32 cellular contexts compared by ENCODE assay signal in the genomic region with DNA sequence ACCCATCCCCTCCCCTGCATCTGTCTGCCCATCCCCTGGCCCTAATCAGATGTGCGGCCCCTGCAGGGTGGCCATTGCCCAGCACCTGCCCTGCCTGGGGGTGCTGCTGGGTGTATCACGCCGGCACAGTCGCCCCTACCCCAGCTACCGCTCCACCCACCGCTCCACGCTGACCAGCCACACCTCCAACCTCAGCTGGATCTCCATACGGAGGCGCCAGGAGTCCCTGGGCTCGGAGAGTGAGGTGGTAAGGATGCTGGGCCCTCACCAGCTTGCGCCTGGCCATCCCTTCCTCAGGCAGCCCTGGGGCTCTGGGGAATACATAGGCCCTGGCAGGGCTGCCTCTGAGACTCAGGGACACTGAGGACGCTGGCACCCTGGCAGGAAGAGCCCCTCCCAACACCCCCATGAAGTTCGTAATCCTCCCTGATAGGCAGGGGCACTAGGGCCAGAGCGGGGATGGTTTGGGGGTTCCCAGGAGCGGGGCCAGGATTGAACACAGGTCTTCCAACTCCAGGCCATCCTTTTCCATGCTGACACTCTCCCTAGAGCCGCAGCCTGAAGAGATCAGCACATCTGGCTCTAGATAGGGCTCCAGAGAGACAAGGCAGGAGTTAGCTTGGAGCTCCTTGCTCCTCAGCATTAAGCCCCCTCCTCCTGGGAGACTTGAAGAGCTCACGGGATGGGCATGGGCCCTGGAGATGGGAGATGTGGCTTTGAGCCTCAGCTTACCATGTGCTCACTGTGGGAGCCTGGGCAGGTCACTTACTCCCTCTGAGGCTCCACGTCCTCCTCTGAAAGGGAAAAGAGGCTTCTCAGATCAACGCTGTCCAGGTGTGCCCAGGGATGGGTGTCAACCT. TPM values are rescaled to one million over a fixed set of nuclear protein-coding genes. Genes with fewer than 3 reads are reported as not detected.
DNase-seq lines count a peak whose midpoint lies in the region; ATAC-seq and TF ChIP-seq lines count a peak whose summit lies in the region.
"Had no signal": no experiment of that assay in that cellular context is flagged by ENCODE, and none has a peak within 500 bp of the region (broad histone marks: within the 10 kb centered on the region; RNA-seq: fewer than 3 reads in every experiment).

No MANE protein-coding gene starts in this region.

- no peaks in the 10 kb centered on the region for H4K20me1 ChIP-seq in neural progenitor cell (ENCODE audit: low read depth)

- DNase-seq in stimulated activated naive CD8-positive, alpha-beta T cell treated with anti-CD3 and anti-CD28 coated beads, Interleukin-15, amount 100 ng/mL, for 72 hours = no peak
- DNase-seq in stimulated activated naive CD8-positive, alpha-beta T cell treated with anti-CD3 and anti-CD28 coated beads, Interleukin-15, Interleukin-2, amounts not matched to agents 100 U/mL and 50 U/mL, for 24 hours = no peak
- DNase-seq in heart left ventricle (peak in 4 of 5 donors; percentile 20 to 46 (median 26)), neural progenitor cell (ENCODE audit: low spot score) (no peak), pons (ENCODE audit: low spot score) (no peak)
- no peak for DNase-seq in NK-92 treated with Interleukin-12 subunit alpha and Interleukin-12 subunit beta, amount 100 ng/mL, for 24 hours (lab: John Stamatoyannopoulos, UW)
- DNase-seq: activated CD4-positive, alpha-beta T cell treated with anti-CD3 and anti-CD28 coated beads for 4 hours; activated CD8-positive, alpha-beta T cell treated with anti-CD3 and anti-CD28 coated beads, Interleukin-2, amount 10 ng/mL, durations not matched to agents 7 days and 5 days; activated naive CD4-positive, alpha-beta T cell treated with anti-CD3 and anti-CD28 coated beads, Interleukin-2, amount 10 ng/mL, durations not matched to agents 7 days and 5 days; cerebellar nuclear complex; DMS79 treated with DMSO at 0.1 percent for 48 hours; GDM1; hippocampal formation; KG1; NCI-H1092 treated with DMSO at 0.1 percent for 48 hours; NCI-H1930; NCI-H2227 treated with DMSO at 0.1 percent for 48 hours; NCI-H526 treated with DMSO at 0.1 percent for 48 hours; stimulated activated naive CD4-positive, alpha-beta T cell treated with Interleukin-2 at 50 U/mL for 16 hours; T1000; WERI-Rb-1 had no signal

- no peaks in the 10 kb centered on the region for H3K4me1 Mint-ChIP-seq in stimulated activated naive CD8-positive, alpha-beta T cell treated with anti-CD3 and anti-CD28 coated beads, Interleukin-15, amount 100 ng/mL, for 72 hours
- H3K4me1 Mint-ChIP-seq in neural progenitor cell = peaks cover 24% of the 10 kb centered on the region
- H3K4me1 Mint-ChIP-seq: activated naive CD4-positive, alpha-beta T cell treated with anti-CD3 and anti-CD28 coated beads, Interleukin-2, amount 10 ng/mL, durations not matched to agents 7 days and 5 days; activated T-helper 17 cell treated with anti-CD3 and anti-CD28 coated beads, Interleukin-2, amount 50 U/mL, for 72 hours; CD14-positive monocyte; memory B cell had no signal

- H3K9me3 ChIP-seq in heart left ventricle = no peaks in the 10 kb centered on the region
- no peaks in the 10 kb centered on the region for H3K9me3 ChIP-seq in neural progenitor cell (ENCODE audit: low read depth)
- H3K9me3 ChIP-seq: adrenal gland, body of pancreas, thoracic aorta had no signal

- H3K27me3 ChIP-seq in heart left ventricle = no peaks in the 10 kb centered on the region
- H3K27me3 ChIP-seq in neural progenitor cell = no peaks in the 10 kb centered on the region
- H3K27me3 ChIP-seq: adrenal gland, body of pancreas had no signal

- no peaks in the 10 kb centered on the region for H3F3A ChIP-seq in neural progenitor cell (ENCODE audit: low read depth)

- 70 to 81% (median 75%) methylated on average over 14 to 19 of the region's 19 CpGs for WGBS in heart left ventricle, 4 donors

- no peak overlapping the region for H3K9ac ChIP-seq in neural progenitor cell

- no peak overlapping the region for H3K4me3 ChIP-seq in heart left ventricle
- no peak overlapping the region for H3K4me3 ChIP-seq in neural progenitor cell
- H3K4me3 ChIP-seq: adrenal gland, body of pancreas, thoracic aorta had no signal

- H3K27ac ChIP-seq in heart left ventricle = peak overlapping the region; percentile 20 to 100 (median 94)
- H3K27ac ChIP-seq in neural progenitor cell = no peak overlapping the region
- H3K27ac ChIP-seq: adrenal gland, body of pancreas, thoracic aorta, WERI-Rb-1 had no signal

- no peak overlapping the region for H3K27ac Mint-ChIP-seq in stimulated activated naive CD8-positive, alpha-beta T cell treated with anti-CD3 and anti-CD28 coated beads, Interleukin-15, amount 100 ng/mL, for 72 hours
- peak overlapping the region; percentile 15 for H3K27ac Mint-ChIP-seq in neural progenitor cell
- H3K27ac Mint-ChIP-seq: activated CD8-positive, alpha-beta T cell treated with anti-CD3 and anti-CD28 coated beads, Interleukin-2, amount 10 ng/mL, durations not matched to agents 7 days and 5 days; activated naive CD4-positive, alpha-beta T cell treated with anti-CD3 and anti-CD28 coated beads, Interleukin-2, amount 10 ng/mL, durations not matched to agents 7 days and 5 days; activated T-helper 17 cell treated with anti-CD3 and anti-CD28 coated beads, Interleukin-2, amount 50 U/mL, for 72 hours; CD14-positive monocyte; memory B cell; progenitor cell of endocrine pancreas had no signal

- no peaks in the 10 kb centered on the region for H3K27me3 Mint-ChIP-seq in stimulated activated naive CD8-positive, alpha-beta T cell treated with anti-CD3 and anti-CD28 coated beads, Interleukin-15, amount 100 ng/mL, for 72 hours
- peaks cover 9% of the 10 kb centered on the region for H3K27me3 Mint-ChIP-seq in neural progenitor cell (ENCODE audit: insufficient read depth, low read depth)
- H3K27me3 Mint-ChIP-seq: activated naive CD4-positive, alpha-beta T cell treated with anti-CD3 and anti-CD28 coated beads, Interleukin-2, amount 10 ng/mL, durations not matched to agents 7 days and 5 days; activated T-helper 17 cell treated with anti-CD3 and anti-CD28 coated beads, Interleukin-2, amount 50 U/mL, for 72 hours had no signal

- H3K36me3 ChIP-seq in heart left ventricle = no peaks in the 10 kb centered on the region
- no peaks in the 10 kb centered on the region for H3K36me3 ChIP-seq in neural progenitor cell
- H3K36me3 ChIP-seq: adrenal gland, thoracic aorta, WERI-Rb-1 had no signal

- no peaks in the 10 kb centered on the region for H3K36me3 Mint-ChIP-seq in neural progenitor cell
- H3K36me3 Mint-ChIP-seq: activated naive CD4-positive, alpha-beta T cell treated with anti-CD3 and anti-CD28 coated beads, Interleukin-2, amount 10 ng/mL, durations not matched to agents 7 days and 5 days; CD14-positive monocyte; memory B cell had no signal

- H3K4me3 Mint-ChIP-seq in stimulated activated naive CD8-positive, alpha-beta T cell treated with anti-CD3 and anti-CD28 coated beads, Interleukin-15, amount 100 ng/mL, for 72 hours = no peak overlapping the region
- no peak overlapping the region for H3K4me3 Mint-ChIP-seq in neural progenitor cell
- H3K4me3 Mint-ChIP-seq: activated CD8-positive, alpha-beta T cell treated with anti-CD3 and anti-CD28 coated beads, Interleukin-2, amount 10 ng/mL, durations not matched to agents 7 days and 5 days; activated naive CD4-positive, alpha-beta T cell treated with anti-CD3 and anti-CD28 coated beads, Interleukin-2, amount 10 ng/mL, durations not matched to agents 7 days and 5 days; activated T-helper 17 cell treated with anti-CD3 and anti-CD28 coated beads, Interleukin-2, amount 50 U/mL, for 72 hours; CD14-positive monocyte; memory B cell had no signal

- intact Hi-C loops in heart left ventricle (cut with DNase I) = no loop called here

- TF ChIP-seq CTCF in heart left ventricle (IDR thresholded peaks at IDR 0.05) (no peak), neural progenitor cell (IDR thresholded peaks at IDR 0.05) (no peak)

- no peak for TF ChIP-seq POLR2A in heart left ventricle (IDR thresholded peaks at IDR 0.05)

- no peak overlapping the region for H3K4me2 ChIP-seq in neural progenitor cell

- peak; percentile 24 for ATAC-seq in stimulated activated naive CD8-positive, alpha-beta T cell treated with anti-CD3 and anti-CD28 coated beads, Interleukin-15, amount 100 ng/mL, for 72 hours
- no peak for ATAC-seq in stimulated activated naive CD8-positive, alpha-beta T cell treated with anti-CD3 and anti-CD28 coated beads, Interleukin-15, Interleukin-2, amounts not matched to agents 100 U/mL and 50 U/mL, for 24 hours
- ATAC-seq in heart left ventricle (no peak), HG03520 (IDR thresholded peaks at IDR 0.05; ENCODE audit: unreplicated experiment) (no peak), HG03354 (IDR thresholded peaks at IDR 0.05; ENCODE audit: poor library complexity, severe bottlenecking, unreplicated experiment) (no peak)
- ATAC-seq: activated CD8-positive, alpha-beta T cell treated with anti-CD3 and anti-CD28 coated beads, Interleukin-2, amount 10 ng/mL, durations not matched to agents 7 days and 5 days; activated T-helper 17 cell treated with anti-CD3 and anti-CD28 coated beads, Interleukin-2, amount 50 U/mL, for 72 hours had no signal

- no peaks in the 10 kb centered on the region for H3K9me3 Mint-ChIP-seq in stimulated activated naive CD8-positive, alpha-beta T cell treated with anti-CD3 and anti-CD28 coated beads, Interleukin-15, amount 100 ng/mL, for 72 hours
- no peaks in the 10 kb centered on the region for H3K9me3 Mint-ChIP-seq in neural progenitor cell
- H3K9me3 Mint-ChIP-seq: activated naive CD4-positive, alpha-beta T cell treated with anti-CD3 and anti-CD28 coated beads, Interleukin-2, amount 10 ng/mL, durations not matched to agents 7 days and 5 days; activated T-helper 17 cell treated with anti-CD3 and anti-CD28 coated beads, Interleukin-2, amount 50 U/mL, for 72 hours; CD14-positive monocyte; memory B cell had no signal

- H3K79me2 ChIP-seq in neural progenitor cell (ENCODE audit: low read depth) = no peaks in the 10 kb centered on the region

- H3K4me1 ChIP-seq in heart left ventricle (peaks cover 0 to 82% (median 42%) of the 10 kb centered on the region in 12 donors), neural progenitor cell (peaks cover 4% of the 10 kb centered on the region)

- H2AFZ ChIP-seq in neural progenitor cell (replicated peaks) = no peak overlapping the region

RNA-seq across cellular contexts. Expression of a gene that starts 5.9 kb away (rescaled TPM):
- 1,000 to 10,000 TPM in 7 of 9 donors, 100 to 1,000 TPM in 2; 800 to 1,716 (median 1,273) TPM for total RNA-seq in heart left ventricle
- 1,000 to 10,000 TPM in 1 of 2 donors, 100 to 1,000 TPM in 1; 165 to 1,759 TPM for polyA plus RNA-seq in heart left ventricle
- 0.03 TPM in 1 of 2 replicates, not detected in the other for total RNA-seq in neural progenitor cell (ENCODE audit: low replicate concordance)
- polyA plus RNA-seq: CD14-positive monocyte had no signal

RNA-seq across cellular contexts. Expression of a gene that starts 8.1 kb away (rescaled TPM):
- total RNA-seq in heart left ventricle (under 1 TPM in 3 of 9 donors, not detected in 6; 0.19 to 0.28 (median 0.25) TPM), neural progenitor cell (ENCODE audit: low replicate concordance) (not detected in 2 replicates)
- under 1 TPM; 0.03 to 0.08 TPM for polyA plus RNA-seq in heart left ventricle
- total RNA-seq: activated CD8-positive, alpha-beta T cell treated with anti-CD3 and anti-CD28 coated beads, Interleukin-2, amount 10 ng/mL, durations not matched to agents 7 days and 5 days; activated T-helper 17 cell treated with anti-CD3 and anti-CD28 coated beads, Interleukin-2, amount 50 U/mL, for 72 hours; body of pancreas; frontal cortex; MCF 10A; progenitor cell of endocrine pancreas; thoracic aorta had no signal
- polyA plus RNA-seq: CD14-positive monocyte had no signal

Comparison
In these comparisons a context has a peak if more than half of its experiments do, and no peak if none do; other contexts are left out.
1. DNase-seq: peak in heart left ventricle (4 of 5); none in stimulated activated naive CD8-positive, alpha-beta T cell treated with anti-CD3 and anti-CD28 coated beads, Interleukin-15, amount 100 ng/mL, for 72 hours (0 of 2), stimulated activated naive CD8-positive, alpha-beta T cell treated with anti-CD3 and anti-CD28 coated beads, Interleukin-15, Interleukin-2, amounts not matched to agents 100 U/mL and 50 U/mL, for 24 hours (single experiment), neural progenitor cell (single experiment), NK-92 treated with Interleukin-12 subunit alpha and Interleukin-12 subunit beta, amount 100 ng/mL, for 24 hours (single experiment) and pons (single experiment).
2. RNA of a gene that starts 5.9 kb away (total RNA-seq): 800 to 1,716 TPM in heart left ventricle; 0.03 TPM in neural progenitor cell; every median in the first group is over 100 times any median in the second.